In the genomic region with DNA sequence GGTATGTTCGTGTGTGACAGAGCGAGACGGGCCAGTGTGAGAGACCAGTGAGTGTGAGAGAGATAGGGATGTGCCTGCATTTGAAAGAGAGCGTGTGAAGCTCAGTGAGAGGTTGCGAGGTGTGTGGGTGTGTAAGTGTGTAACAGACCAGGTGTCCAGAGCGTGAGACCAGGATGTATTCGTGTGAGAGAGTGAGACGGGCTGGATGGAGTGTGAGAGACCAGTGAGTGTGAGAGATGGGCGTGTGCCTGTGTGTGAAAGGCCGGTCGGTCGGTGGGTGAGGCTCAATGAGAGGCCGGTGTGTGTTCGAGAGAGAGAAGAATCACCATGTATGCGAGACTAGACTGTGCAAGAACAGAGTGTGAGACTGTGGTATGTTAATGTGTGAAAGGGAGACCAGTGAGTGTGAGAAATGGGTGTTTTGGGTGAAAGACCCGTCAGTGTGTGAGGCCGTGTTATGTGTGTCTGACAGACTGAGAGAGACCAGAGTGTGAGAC, we compare ENCODE assay signal across 9 cellular contexts. TPM values are rescaled to one million over a fixed set of nuclear protein-coding genes. Genes with fewer than 3 reads are reported as not detected.
A peak's percentile ranks its signal among the peaks of the same experiment; 100 is the strongest.
DNase-seq lines count a peak whose midpoint lies in the region; ATAC-seq and TF ChIP-seq lines count a peak whose summit lies in the region.
"Had no signal": no experiment of that assay in that cellular context is flagged by ENCODE, and none has a peak within 500 bp of the region (broad histone marks: within the 10 kb centered on the region; RNA-seq: fewer than 3 reads in every experiment).

No MANE protein-coding gene starts in this region.

- H3K4me3 ChIP-seq in endodermal cell (ENCODE audit: low read length) (peak overlapping the region; percentile 92), muscle layer of duodenum (ENCODE audit: low read depth in 1 of 2, low read length in 2 of 2) (peak overlapping the region; percentile 82 to 86)

- no peak overlapping the region for H3K27ac ChIP-seq in endodermal cell (ENCODE audit: low read depth, low read length)
- H3K27ac ChIP-seq in muscle layer of duodenum (ENCODE audit: low read length), result peak overlapping the region; percentile 66

- no peak for TF ChIP-seq CTCF in endodermal cell (conservative IDR thresholded peaks at IDR 0.05)

- no peak overlapping the region for H3K27ac Mint-ChIP-seq in endodermal cell
- H3K27ac Mint-ChIP-seq: dendritic cell treated with granulocyte-macrophage colony-stimulating factor and Interleukin-4, amounts not matched to agents 40 ng/mL and 50 ng/mL, for 4 days had no signal

- H3K27me3 ChIP-seq in endodermal cell (ENCODE audit: control insufficient read depth, insufficient read depth, low read length, poor library complexity, severe bottlenecking) (no peaks in the 10 kb centered on the region), muscle layer of duodenum (ENCODE audit: low read depth, low read length) (no peaks in the 10 kb centered on the region)

- peaks cover under 1% of the 10 kb centered on the region for H3K36me3 Mint-ChIP-seq in endodermal cell (ENCODE audit: low read depth)

- H3K36me3 ChIP-seq in endodermal cell (ENCODE audit: control insufficient read depth, insufficient read depth, low read length) (no peaks in the 10 kb centered on the region), muscle layer of duodenum (ENCODE audit: control insufficient read depth in 1 of 2, insufficient read depth in 2 of 2, low read length in 2 of 2) (peaks cover 0 to 16% of the 10 kb centered on the region in 2 donors)

- 38 to 47% methylated on average over 13 to 17 of the region's 17 CpGs for WGBS in endodermal cell (ENCODE audit: insufficient coverage in 1 of 2, insufficient read length in 1 of 2), 2 experiments

- H3K4me1 ChIP-seq in endodermal cell (ENCODE audit: control insufficient read depth, insufficient read depth, low read length) (no peaks in the 10 kb centered on the region), muscle layer of duodenum (ENCODE audit: control insufficient read depth in 1 of 2, insufficient read depth in 2 of 2, low read length in 2 of 2) (peaks cover 4 to 8% of the 10 kb centered on the region in 2 donors)

- H3K27me3 Mint-ChIP-seq in endodermal cell (ENCODE audit: insufficient read depth), result no peaks in the 10 kb centered on the region
- H3K27me3 Mint-ChIP-seq: dendritic cell treated with granulocyte-macrophage colony-stimulating factor and Interleukin-4, amounts not matched to agents 40 ng/mL and 50 ng/mL, for 4 days had no signal

- H3K9me3 ChIP-seq in endodermal cell (ENCODE audit: control insufficient read depth, low read length), result peaks cover 65% of the 10 kb centered on the region
- peaks cover 11 to 15% of the 10 kb centered on the region in 2 donors for H3K9me3 ChIP-seq in muscle layer of duodenum (ENCODE audit: control insufficient read depth in 1 of 2, low read length in 2 of 2)

- peak; percentile 1 for DNase-seq in stimulated activated CD4-positive, alpha-beta T cell treated with anti-CD3 and anti-CD28 coated beads, Interleukin-4, amount 100 ng/mL, for 1 hour
- DNase-seq in stimulated activated CD4-positive, alpha-beta T cell treated with anti-CD3 and anti-CD28 coated beads, Interleukin-2, amount 100 ng/mL, for 24 hours, result no peak
- DNase-seq in endodermal cell (no peak), NCI-H2081 treated with DMSO at 0.1 percent for 48 hours (lab: John Stamatoyannopoulos, UW) (no peak)

- peaks cover 57% of the 10 kb centered on the region for H3K9me3 Mint-ChIP-seq in endodermal cell

- no peaks in the 10 kb centered on the region for H3K4me1 Mint-ChIP-seq in endodermal cell

- no peak for ATAC-seq in HG02798 (IDR thresholded peaks at IDR 0.05; ENCODE audit: poor library complexity, unreplicated experiment)
- no peak for ATAC-seq in GM19328 (IDR thresholded peaks at IDR 0.05; ENCODE audit: unreplicated experiment)
- no peak for ATAC-seq in HG02623 (IDR thresholded peaks at IDR 0.05; ENCODE audit: unreplicated experiment)

- no peak overlapping the region for H3K4me3 Mint-ChIP-seq in endodermal cell
- H3K4me3 Mint-ChIP-seq: dendritic cell treated with granulocyte-macrophage colony-stimulating factor and Interleukin-4, amounts not matched to agents 40 ng/mL and 50 ng/mL, for 4 days had no signal

- H3K9ac ChIP-seq in endodermal cell (ENCODE audit: extremely low read depth, low read length, poor library complexity, severe bottlenecking), result peak overlapping the region; percentile 73

RNA-seq across cellular contexts. Expression of a gene that starts 0.7 kb away (rescaled TPM):
- 1 to 10 TPM in 1 of 2 donors, under 1 TPM in 1; 0.07 to 3.8 TPM for total RNA-seq in endodermal cell
- 1.4 TPM for polyA plus RNA-seq in endodermal cell (2013, experiment 1 of 2)
- 2.8 TPM for polyA plus RNA-seq in endodermal cell (2013, experiment 2 of 2)

RNA-seq across cellular contexts. Expression of a gene that starts 30.4 kb away (rescaled TPM):
- 1 to 10 TPM; 4.8 to 6.8 TPM for total RNA-seq in endodermal cell
- polyA plus RNA-seq in endodermal cell (2013, experiment 1 of 2), result 7.4 TPM
- polyA plus RNA-seq in endodermal cell (2013, experiment 2 of 2), result 7.8 TPM

RNA-seq across cellular contexts. Expression of a gene that starts 31.2 kb away (rescaled TPM):
- total RNA-seq in endodermal cell, result 10 to 100 TPM in 1 of 2 donors, under 1 TPM in 1; 0.07 to 10.7 TPM
- 6.3 TPM for polyA plus RNA-seq in endodermal cell (2013, experiment 1 of 2)
- polyA plus RNA-seq in endodermal cell (2013, experiment 2 of 2), result 4.0 TPM

RNA-seq across cellular contexts. Expression of a gene that starts 58.9 kb away (rescaled TPM):
- 1 to 10 TPM; 6.7 to 8.1 TPM for total RNA-seq in endodermal cell
- polyA plus RNA-seq in endodermal cell (2013, experiment 1 of 2), result 4.6 TPM
- polyA plus RNA-seq in endodermal cell (2013, experiment 2 of 2), result 4.8 TPM
